23 cellular contexts compared by ENCODE assay signal in genomic region chr18:42092848-42093247, GRCh38.
"Had no signal": no experiment of that assay in that cellular context is flagged by ENCODE, and none has a peak within 500 bp of the region (broad histone marks: within the 10 kb centered on the region; RNA-seq: fewer than 3 reads in every experiment).

No MANE protein-coding gene starts in this region.

- DNase-seq: colonic mucosa; effector CD8-positive, alpha-beta T cell; foreskin keratinocyte; left lung; lower lobe of right lung; pancreas; retina; right lobe of liver; stimulated activated CD4-positive, alpha-beta T cell treated with anti-CD3 and anti-CD28 coated beads, Interleukin-12 subunit alpha, Interleukin-12 subunit beta, amount 100 ng/mL, for 4 hours; stimulated activated CD4-positive, alpha-beta T cell treated with anti-CD3 and anti-CD28 coated beads, Interleukin-1b, Interleukin-23, amount 100 ng/mL, for 48 hours; stimulated activated CD4-positive, alpha-beta T cell treated with anti-CD3 and anti-CD28 coated beads, Interleukin-4, amount 100 ng/mL, for 1 hour; stimulated activated CD8-positive, alpha-beta memory T cell treated with anti-CD3 and anti-CD28 coated beads, Interleukin-4, amount 100 ng/mL, for 48 hours; stimulated activated naive CD4-positive, alpha-beta T cell; stimulated activated naive CD8-positive, alpha-beta T cell treated with anti-CD3 and anti-CD28 coated beads, Interleukin-15, amount 100 ng/mL, for 72 hours; transverse colon; upper lobe of right lung; uterus had no signal

- H3K4me3 ChIP-seq: colonic mucosa, esophagus muscularis mucosa, left lung, lower lobe of right lung, pancreas, right lobe of liver, smooth muscle cell, suprapubic skin, transverse colon, upper lobe of right lung, uterus had no signal

- FAIRE-seq: endothelial cell of umbilical vein, keratinocyte, pancreas had no signal

- ATAC-seq: foreskin keratinocyte; left lung; lower lobe of right lung; natural killer cell treated with Interleukin-12 subunit alpha and Interleukin-12 subunit beta and Interleukin-15 and Interleukin-18, amount 100 ng/mL, for 72 hours; stimulated activated naive CD8-positive, alpha-beta T cell treated with anti-CD3 and anti-CD28 coated beads, Interleukin-15, amount 100 ng/mL, for 72 hours; upper lobe of right lung had no signal
